In genomic region chr3:4335840-4336579, GRCh38 we compare ENCODE assay signal across 6 cellular contexts.
"Had no signal": no experiment of that assay in that cellular context is flagged by ENCODE, and none has a peak within 500 bp of the region (broad histone marks: within the 10 kb centered on the region; RNA-seq: fewer than 3 reads in every experiment).

No MANE protein-coding gene starts in this region.

- H3K9me3 Mint-ChIP-seq: GM23338 had no signal

- H3K4me3 ChIP-seq: GM23338 had no signal

- H2AFZ ChIP-seq: GM23338 had no signal

- DNase-seq: H7, HCEC 1CT, KG1 had no signal

- H3K4me3 Mint-ChIP-seq: GM23338, IgD-negative memory B cell had no signal

- ATAC-seq: GM23338 had no signal

- FAIRE-seq: HTR-8/SVneo had no signal

- H3K27me3 Mint-ChIP-seq: IgD-negative memory B cell had no signal

- H3K4me1 Mint-ChIP-seq: IgD-negative memory B cell had no signal

- H3K4me2 ChIP-seq: GM23338 had no signal
